In the genomic region with DNA sequence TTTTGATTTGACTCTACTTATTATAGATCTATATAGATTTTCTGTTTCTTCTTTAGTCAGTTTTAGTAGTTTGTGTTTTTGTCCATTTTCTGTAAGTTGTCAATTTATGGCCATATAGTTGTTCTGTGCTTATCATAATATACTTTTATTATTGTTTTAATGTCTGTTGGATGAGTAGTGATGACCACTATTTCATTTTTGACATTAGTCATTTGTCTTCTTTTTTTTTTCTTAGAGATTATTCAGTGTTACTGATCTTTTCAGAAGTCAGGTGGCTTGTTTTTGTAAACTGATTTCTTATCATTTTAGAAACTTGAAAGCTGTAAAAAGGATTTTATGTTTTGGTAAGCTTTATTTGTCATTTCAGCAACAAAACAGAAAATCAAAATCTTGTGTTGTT, we compare ENCODE assay signal across 18 cellular contexts.
"Had no signal": no experiment of that assay in that cellular context is flagged by ENCODE, and none has a peak within 500 bp of the region (broad histone marks: within the 10 kb centered on the region; RNA-seq: fewer than 3 reads in every experiment).

No MANE protein-coding gene starts in this region.

- H3K4me1 Mint-ChIP-seq: activated naive CD4-positive, alpha-beta T cell treated with anti-CD3 and anti-CD28 coated beads, Interleukin-2, amount 10 ng/mL, durations not matched to agents 7 days and 5 days; activated naive CD8-positive, alpha-beta T cell treated with anti-CD3 and anti-CD28 coated beads, Interleukin-2, amount 10 ng/mL, durations not matched to agents 7 days and 5 days had no signal

- H3K27ac Mint-ChIP-seq: activated naive CD4-positive, alpha-beta T cell treated with anti-CD3 and anti-CD28 coated beads, Interleukin-2, amount 10 ng/mL, durations not matched to agents 7 days and 5 days; activated naive CD8-positive, alpha-beta T cell treated with anti-CD3 and anti-CD28 coated beads, Interleukin-2, amount 10 ng/mL, durations not matched to agents 7 days and 5 days; T-cell had no signal

- ATAC-seq: Right ventricle myocardium inferior, T-cell had no signal

- H3K27me3 Mint-ChIP-seq: activated naive CD4-positive, alpha-beta T cell treated with anti-CD3 and anti-CD28 coated beads, Interleukin-2, amount 10 ng/mL, durations not matched to agents 7 days and 5 days; activated naive CD8-positive, alpha-beta T cell treated with anti-CD3 and anti-CD28 coated beads, Interleukin-2, amount 10 ng/mL, durations not matched to agents 7 days and 5 days; T-cell had no signal

- DNase-seq: activated CD4-positive, CD25-positive, alpha-beta regulatory T cell; activated gamma-delta T cell; activated naive CD4-positive, alpha-beta T cell treated with anti-CD3 and anti-CD28 coated beads, Interleukin-2, amount 10 ng/mL, durations not matched to agents 7 days and 5 days; activated naive CD8-positive, alpha-beta T cell treated with anti-CD3 and anti-CD28 coated beads, Interleukin-2, amount 10 ng/mL, durations not matched to agents 7 days and 5 days; adrenal gland; anterior cingulate cortex; KG1; NCI-H1092; NCI-H1417; NCI-H1930; NCI-H2171; NCI-H2227 treated with DMSO at 0.1 percent for 48 hours; NCI-H446 treated with DMSO at 0.1 percent for 48 hours; NCI-H526; NCI-H774; T-cell; T1000 had no signal

- H3K4me3 Mint-ChIP-seq: activated naive CD4-positive, alpha-beta T cell treated with anti-CD3 and anti-CD28 coated beads, Interleukin-2, amount 10 ng/mL, durations not matched to agents 7 days and 5 days; activated naive CD8-positive, alpha-beta T cell treated with anti-CD3 and anti-CD28 coated beads, Interleukin-2, amount 10 ng/mL, durations not matched to agents 7 days and 5 days; T-cell had no signal
